1 cellular context compared by ENCODE assay signal in the genomic region with DNA sequence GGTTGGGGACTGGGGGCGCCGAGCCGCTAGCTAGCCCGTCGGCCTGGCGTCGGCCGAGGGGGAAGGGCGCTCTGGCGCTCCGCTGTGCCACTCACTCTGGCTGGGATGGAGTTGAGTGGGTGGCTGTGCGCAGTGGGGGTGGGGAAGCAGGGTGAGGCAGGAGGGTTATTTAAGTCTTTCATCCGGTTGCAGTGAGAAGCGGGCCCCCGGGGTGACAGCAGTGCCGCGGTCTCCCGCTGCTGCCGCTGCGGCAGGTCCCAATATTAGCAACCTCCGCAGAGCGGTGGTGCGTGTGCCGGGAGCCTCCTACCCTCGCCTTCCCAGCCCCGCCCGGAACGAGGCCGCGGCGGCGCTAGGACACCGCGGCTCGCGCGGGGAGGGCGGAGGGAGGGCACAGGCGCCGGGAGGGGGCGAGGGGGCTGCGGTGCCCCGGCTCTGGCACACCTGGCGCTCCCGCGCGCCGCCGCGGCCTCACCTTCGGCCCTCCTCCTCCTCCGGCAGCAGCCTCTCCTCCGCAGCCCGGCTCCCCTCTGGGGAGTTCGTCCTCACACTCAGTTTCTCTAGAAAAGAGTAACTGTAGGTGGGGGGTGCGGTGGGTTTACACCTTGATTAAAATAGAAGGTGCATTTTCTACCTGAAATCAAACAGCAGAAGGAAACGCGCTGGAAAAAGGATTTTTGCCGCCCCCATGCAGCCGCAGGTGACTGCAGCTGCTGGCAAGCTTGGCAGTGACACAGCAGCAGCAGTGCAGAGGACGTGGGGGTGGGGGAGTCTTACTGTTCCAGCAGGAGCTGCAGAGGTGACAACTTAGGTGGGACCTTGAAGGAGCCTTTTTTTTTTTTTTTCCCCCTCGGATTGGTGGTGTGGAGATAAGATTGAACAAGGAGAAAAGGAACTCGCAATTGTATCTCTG.
TF ChIP-seq lines count a peak whose summit lies in the region.

No MANE protein-coding gene starts in this region.

TF ChIP-seq in SK-N-SH, 30 proteins besides CTCF, POLR2A, EP300 and RAD21 (continued from another document):
- TF ChIP-seq, protein P1, sequence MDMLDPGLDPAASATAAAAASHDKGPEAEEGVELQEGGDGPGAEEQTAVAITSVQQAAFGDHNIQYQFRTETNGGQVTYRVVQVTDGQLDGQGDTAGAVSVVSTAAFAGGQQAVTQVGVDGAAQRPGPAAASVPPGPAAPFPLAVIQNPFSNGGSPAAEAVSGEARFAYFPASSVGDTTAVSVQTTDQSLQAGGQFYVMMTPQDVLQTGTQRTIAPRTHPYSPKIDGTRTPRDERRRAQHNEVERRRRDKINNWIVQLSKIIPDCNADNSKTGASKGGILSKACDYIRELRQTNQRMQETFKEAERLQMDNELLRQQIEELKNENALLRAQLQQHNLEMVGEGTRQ (IDR thresholded peaks at IDR 0.05; ENCODE audit: borderline replicate concordance, low read depth, low read length) = no peak
- TF ChIP-seq, protein P2, sequence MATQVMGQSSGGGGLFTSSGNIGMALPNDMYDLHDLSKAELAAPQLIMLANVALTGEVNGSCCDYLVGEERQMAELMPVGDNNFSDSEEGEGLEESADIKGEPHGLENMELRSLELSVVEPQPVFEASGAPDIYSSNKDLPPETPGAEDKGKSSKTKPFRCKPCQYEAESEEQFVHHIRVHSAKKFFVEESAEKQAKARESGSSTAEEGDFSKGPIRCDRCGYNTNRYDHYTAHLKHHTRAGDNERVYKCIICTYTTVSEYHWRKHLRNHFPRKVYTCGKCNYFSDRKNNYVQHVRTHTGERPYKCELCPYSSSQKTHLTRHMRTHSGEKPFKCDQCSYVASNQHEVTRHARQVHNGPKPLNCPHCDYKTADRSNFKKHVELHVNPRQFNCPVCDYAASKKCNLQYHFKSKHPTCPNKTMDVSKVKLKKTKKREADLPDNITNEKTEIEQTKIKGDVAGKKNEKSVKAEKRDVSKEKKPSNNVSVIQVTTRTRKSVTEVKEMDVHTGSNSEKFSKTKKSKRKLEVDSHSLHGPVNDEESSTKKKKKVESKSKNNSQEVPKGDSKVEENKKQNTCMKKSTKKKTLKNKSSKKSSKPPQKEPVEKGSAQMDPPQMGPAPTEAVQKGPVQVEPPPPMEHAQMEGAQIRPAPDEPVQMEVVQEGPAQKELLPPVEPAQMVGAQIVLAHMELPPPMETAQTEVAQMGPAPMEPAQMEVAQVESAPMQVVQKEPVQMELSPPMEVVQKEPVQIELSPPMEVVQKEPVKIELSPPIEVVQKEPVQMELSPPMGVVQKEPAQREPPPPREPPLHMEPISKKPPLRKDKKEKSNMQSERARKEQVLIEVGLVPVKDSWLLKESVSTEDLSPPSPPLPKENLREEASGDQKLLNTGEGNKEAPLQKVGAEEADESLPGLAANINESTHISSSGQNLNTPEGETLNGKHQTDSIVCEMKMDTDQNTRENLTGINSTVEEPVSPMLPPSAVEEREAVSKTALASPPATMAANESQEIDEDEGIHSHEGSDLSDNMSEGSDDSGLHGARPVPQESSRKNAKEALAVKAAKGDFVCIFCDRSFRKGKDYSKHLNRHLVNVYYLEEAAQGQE (IDR thresholded peaks at IDR 0.05; ENCODE audit: low read depth, low read length) = no peak
- no peak for TF ChIP-seq FOSL2 (IDR thresholded peaks at IDR 0.05; ENCODE audit: borderline replicate concordance, low read depth)
- TF ChIP-seq FOXM1 (IDR thresholded peaks at IDR 0.05; ENCODE audit: low read depth) = no peak
- TF ChIP-seq, protein P3, sequence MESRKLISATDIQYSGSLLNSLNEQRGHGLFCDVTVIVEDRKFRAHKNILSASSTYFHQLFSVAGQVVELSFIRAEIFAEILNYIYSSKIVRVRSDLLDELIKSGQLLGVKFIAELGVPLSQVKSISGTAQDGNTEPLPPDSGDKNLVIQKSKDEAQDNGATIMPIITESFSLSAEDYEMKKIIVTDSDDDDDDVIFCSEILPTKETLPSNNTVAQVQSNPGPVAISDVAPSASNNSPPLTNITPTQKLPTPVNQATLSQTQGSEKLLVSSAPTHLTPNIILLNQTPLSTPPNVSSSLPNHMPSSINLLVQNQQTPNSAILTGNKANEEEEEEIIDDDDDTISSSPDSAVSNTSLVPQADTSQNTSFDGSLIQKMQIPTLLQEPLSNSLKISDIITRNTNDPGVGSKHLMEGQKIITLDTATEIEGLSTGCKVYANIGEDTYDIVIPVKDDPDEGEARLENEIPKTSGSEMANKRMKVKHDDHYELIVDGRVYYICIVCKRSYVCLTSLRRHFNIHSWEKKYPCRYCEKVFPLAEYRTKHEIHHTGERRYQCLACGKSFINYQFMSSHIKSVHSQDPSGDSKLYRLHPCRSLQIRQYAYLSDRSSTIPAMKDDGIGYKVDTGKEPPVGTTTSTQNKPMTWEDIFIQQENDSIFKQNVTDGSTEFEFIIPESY (IDR thresholded peaks at IDR 0.05; ENCODE audit: borderline replicate concordance, low read depth) = no peak
- TF ChIP-seq ELF1 (IDR thresholded peaks at IDR 0.05) = no peak
- no peak for TF ChIP-seq TCF12 (IDR thresholded peaks at IDR 0.05)
- TF ChIP-seq FOXJ3 (CRISPR knock-in tag; IDR thresholded peaks at IDR 0.05) = no peak
- no peak for TF ChIP-seq TEAD4 (IDR thresholded peaks at IDR 0.05; ENCODE audit: borderline replicate concordance, insufficient read depth)
- TF ChIP-seq MXI1 (IDR thresholded peaks at IDR 0.05; ENCODE audit: low read depth, low read length) = no peak
- TF ChIP-seq GABPA (IDR thresholded peaks at IDR 0.05; ENCODE audit: low read depth) = no peak
- no peak for TF ChIP-seq RFX5 (IDR thresholded peaks at IDR 0.05; ENCODE audit: low read length)
